Comparison of ENCODE assay signal across 8 cellular contexts in the genomic region with DNA sequence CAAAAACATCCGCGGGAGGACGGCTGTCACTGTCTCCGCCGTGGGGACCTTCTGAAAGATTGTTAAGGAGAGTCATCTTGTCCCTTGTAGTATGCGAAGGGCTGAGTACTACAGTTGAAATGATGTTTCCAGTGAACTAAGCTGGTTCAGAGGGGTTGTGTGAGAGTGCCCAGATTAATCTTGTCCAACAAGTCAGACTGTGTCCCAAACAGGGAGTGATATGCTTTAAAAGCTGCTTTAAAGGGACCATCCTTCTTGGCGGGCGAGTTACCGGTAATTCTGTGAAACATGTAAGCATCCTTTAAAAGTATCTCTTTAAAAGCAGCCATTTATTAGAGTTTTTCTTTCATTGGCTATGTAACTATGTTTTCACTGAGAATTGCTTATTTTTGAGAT. TPM values are rescaled to one million over a fixed set of nuclear protein-coding genes. Genes with fewer than 3 reads are reported as not detected.
DNase-seq lines count a peak whose midpoint lies in the region; ATAC-seq and TF ChIP-seq lines count a peak whose summit lies in the region.

No MANE protein-coding gene starts in this region.

- no peaks in the 10 kb centered on the region for H3K36me3 ChIP-seq in gastrocnemius medialis

- peak overlapping the region; percentile 63 to 99 (median 87) for H3K4me3 ChIP-seq in gastrocnemius medialis

- TF ChIP-seq CTCF in VCaP (conservative IDR thresholded peaks at IDR 0.05) (no peak), foreskin keratinocyte (conservative IDR thresholded peaks at IDR 0.05) (no peak), gastrocnemius medialis (IDR thresholded peaks at IDR 0.05 in 4 of 5, conservative IDR thresholded peaks at IDR 0.05 in 1 of 5) (no peak), omental fat pad (IDR thresholded peaks at IDR 0.05) (no peak)

- ATAC-seq in GM21528 (IDR thresholded peaks at IDR 0.05; ENCODE audit: low FRiP score, unreplicated experiment) (peak; percentile 1), foreskin keratinocyte (no peak), gastrocnemius medialis (no peak), GM19351 (IDR thresholded peaks at IDR 0.05; ENCODE audit: unreplicated experiment) (no peak), omental fat pad (ENCODE audit: low FRiP score) (no peak)

- H3K4me1 ChIP-seq in foreskin keratinocyte (peaks cover 14% of the 10 kb centered on the region), gastrocnemius medialis (peaks cover 20 to 25% of the 10 kb centered on the region in 2 donors)

- in situ Hi-C loops in gastrocnemius medialis (cut with MboI; ENCODE audit: low sequenced_read_pairs in 4 of 4): loop anchor here in 2 of 4 donors (10.0 to 25.0 kb wide), 2 partner anchors 172 to 174 kb away; a partner anchor contains a TSS

- no peak for TF ChIP-seq POLR2A in gastrocnemius medialis (IDR thresholded peaks at IDR 0.05)

- H3K27ac ChIP-seq in VCaP: peak overlapping the region; percentile 92
- peak overlapping the region; percentile 91 for H3K27ac ChIP-seq in foreskin keratinocyte
- peak overlapping the region; percentile 85 to 93 (median 92) for H3K27ac ChIP-seq in gastrocnemius medialis

- H3K27me3 ChIP-seq in foreskin keratinocyte: no peaks in the 10 kb centered on the region
- no peaks in the 10 kb centered on the region for H3K27me3 ChIP-seq in gastrocnemius medialis

- no peak for DNase-seq in foreskin keratinocyte
- no peak for DNase-seq in gastrocnemius medialis
- DNase-seq in NCI-H446 treated with DMSO at 0.1 percent for 48 hours (lab: John Stamatoyannopoulos, UW): no peak
- no peak for DNase-seq in NCI-H748 (lab: John Stamatoyannopoulos, UW; ENCODE audit: unreplicated experiment)
- no peak for DNase-seq in omental fat pad (ENCODE audit: low spot score)

- intact Hi-C loops in gastrocnemius medialis (cut with DNase I; ENCODE audit: low total_unique reads): loop anchor here (5.0 kb wide), 1 partner anchor 177 kb away; a partner anchor contains a TSS

- no peaks in the 10 kb centered on the region for H3K9me3 ChIP-seq in gastrocnemius medialis

RNA-seq across cellular contexts. Expression of a gene that starts 1.1 kb away (rescaled TPM):
- total RNA-seq in foreskin keratinocyte (16.7 and 18.1 TPM in 2 replicates), gastrocnemius medialis (10 to 100 TPM; 18.1 to 49.7 (median 21.0) TPM), omental fat pad (10 to 100 TPM; 20.2 to 26.4 (median 22.0) TPM)
- 9.3 and 11.0 TPM in 2 replicates for polyA plus RNA-seq in foreskin keratinocyte

RNA-seq across cellular contexts. Expression of a gene that starts 53.9 kb away (rescaled TPM):
- total RNA-seq in foreskin keratinocyte: 675 and 933 TPM in 2 replicates
- 477 and 673 TPM in 2 replicates for polyA plus RNA-seq in foreskin keratinocyte
- 100 to 1,000 TPM; 227 to 609 (median 488) TPM for total RNA-seq in gastrocnemius medialis
- total RNA-seq in omental fat pad: 1,000 to 10,000 TPM in 1 of 4 donors, 100 to 1,000 TPM in 3; 453 to 1,533 (median 691) TPM
